In genomic region chr5:93677344-93678021, GRCh38 we compare ENCODE assay signal across 8 cellular contexts.
A peak's percentile ranks its signal among the peaks of the same experiment; 100 is the strongest.
DNase-seq lines count a peak whose midpoint lies in the region; ATAC-seq and TF ChIP-seq lines count a peak whose summit lies in the region.

No MANE protein-coding gene starts in this region.

- TF ChIP-seq CTCF in AG10803 (conservative IDR thresholded peaks at IDR 0.05; ENCODE audit: low read length), result no peak
- no peak for TF ChIP-seq CTCF in VCaP (conservative IDR thresholded peaks at IDR 0.05)

- no peaks in the 10 kb centered on the region for H3K27me3 ChIP-seq in aorta (ENCODE audit: control insufficient read depth in 1 of 2, insufficient read depth in 2 of 2, low read length in 1 of 2)

- peaks cover 0 to 3% of the 10 kb centered on the region in 2 donors for H3K4me1 ChIP-seq in aorta (ENCODE audit: control insufficient read depth in 1 of 2, insufficient read depth in 2 of 2, low read length in 2 of 2)

- H3K9me3 ChIP-seq in aorta (ENCODE audit: control insufficient read depth, low read length), result peaks cover 1% of the 10 kb centered on the region

- H3K36me3 ChIP-seq in aorta (ENCODE audit: control insufficient read depth in 1 of 2, insufficient read depth in 2 of 2, low read length in 1 of 2), result no peaks in the 10 kb centered on the region

- peak overlapping the region; percentile 81 for H3K27ac ChIP-seq in VCaP
- H3K27ac ChIP-seq in aorta (ENCODE audit: low read depth in 1 of 2, low read length in 2 of 2), result no peak overlapping the region

- 32 to 36% methylated on average over 9 of the region's 9 CpGs for WGBS in aorta, 2 donors

- ATAC-seq in aorta (ENCODE audit: low FRiP score) (peak; percentile 44), HG02870 (IDR thresholded peaks at IDR 0.05; ENCODE audit: unreplicated experiment) (no peak), HG02763 (IDR thresholded peaks at IDR 0.05; ENCODE audit: unreplicated experiment) (no peak)

- H3K4me3 ChIP-seq in AG10803 (ENCODE audit: low read length) (no peak overlapping the region), aorta (ENCODE audit: low read length in 2 of 2) (no peak overlapping the region)

- intact Hi-C loops in aorta (cut with DNase I), result no loop called here

- DNase-seq in AG10803 (ENCODE audit: low read depth) (peak; percentile 93), M059J (ENCODE audit: low read depth) (peak; percentile 96), iPS DF 19.7 (ENCODE audit: low read depth, low spot score) (peak; percentile 23), aorta (peak in 1 of 2 donors; percentile 58), mesenteric fat pad (ENCODE audit: low spot score) (no peak)
